Comparison of ENCODE assay signal across 27 cellular contexts in genomic region chr11:61114913-61115312, GRCh38. TPM values are rescaled to one million over a fixed set of nuclear protein-coding genes. Genes with fewer than 3 reads are reported as not detected.
DNase-seq lines count a peak whose midpoint lies in the region; ATAC-seq and TF ChIP-seq lines count a peak whose summit lies in the region.
"Had no signal": no experiment of that assay in that cellular context is flagged by ENCODE, and none has a peak within 500 bp of the region (broad histone marks: within the 10 kb centered on the region; RNA-seq: fewer than 3 reads in every experiment).

No MANE protein-coding gene starts in this region.

- H3K36me3 Mint-ChIP-seq in activated CD4-positive, alpha-beta T cell treated with anti-CD3 and anti-CD28 coated beads, Interleukin-2, amount 10 ng/mL, durations not matched to agents 24 days and 14 days (ENCODE audit: low read depth) = peaks cover 87% of the 10 kb centered on the region
- peaks cover 50 to 83% of the 10 kb centered on the region in 2 donors for H3K36me3 Mint-ChIP-seq in CD4-positive, alpha-beta memory T cell
- peaks cover 75% of the 10 kb centered on the region for H3K36me3 Mint-ChIP-seq in activated T-helper 1 cell treated with anti-CD3 and anti-CD28 coated beads, Interleukin-12 subunit alpha, Interleukin-12 subunit beta, Interleukin-2, Interleukin-4 antibody, amounts not matched to agents 30 ng/mL and 10 ng/mL and 1 ng/mL, durations not matched to agents 14 hours and 24 hours and 36 hours (ENCODE audit: low read depth)
- peaks cover 6 to 78% (median 20%) of the 10 kb centered on the region in 3 donors for H3K36me3 Mint-ChIP-seq in naive thymus-derived CD8-positive, alpha-beta T cell
- H3K36me3 Mint-ChIP-seq: CD14-positive monocyte; natural killer cell treated with Interleukin-12 subunit alpha and Interleukin-12 subunit beta and Interleukin-15 and Interleukin-18, amount 100 ng/mL, for 72 hours had no signal

- POLR2A ChIA-PET in CD4-positive, alpha-beta memory T cell (lab: Charles Lee; ENCODE audit: partially characterized antibody) = interaction anchor here (1.0 to 10.3 kb wide), 11 partner anchors 10 to 138 kb away, joined by 3 to 173 read pairs (median 56); partner anchors contain the start of gene CD5
- POLR2A ChIA-PET in naive thymus-derived CD8-positive, alpha-beta T cell (lab: Charles Lee) = interaction anchor here (0.8 to 7.5 kb wide), 7 partner anchors 8 to 208 kb away, joined by 3 to 54 read pairs (median 17); no protein-coding TSS in a partner anchor

- no peaks in the 10 kb centered on the region for H3K27me3 ChIP-seq in CD4-positive, alpha-beta memory T cell (ENCODE audit: insufficient read depth, low read length)
- H3K27me3 ChIP-seq: esophagus squamous epithelium, stomach, upper lobe of left lung had no signal

- peak overlapping the region; percentile 65 for H3K4me3 Mint-ChIP-seq in activated CD4-positive, alpha-beta T cell treated with anti-CD3 and anti-CD28 coated beads, Interleukin-2, amount 10 ng/mL, durations not matched to agents 24 days and 14 days
- peak overlapping the region; percentile 2 to 67 (median 41) for H3K4me3 Mint-ChIP-seq in CD4-positive, alpha-beta memory T cell
- H3K4me3 Mint-ChIP-seq in activated T-helper 1 cell treated with anti-CD3 and anti-CD28 coated beads, Interleukin-12 subunit alpha, Interleukin-12 subunit beta, Interleukin-2, Interleukin-4 antibody, amounts not matched to agents 30 ng/mL and 10 ng/mL and 1 ng/mL, durations not matched to agents 14 hours and 24 hours and 36 hours = peak overlapping the region; percentile 53
- H3K4me3 Mint-ChIP-seq in naive thymus-derived CD8-positive, alpha-beta T cell = peak overlapping the region; percentile 2 to 74 (median 48)
- H3K4me3 Mint-ChIP-seq: CD14-positive monocyte; natural killer cell treated with Interleukin-12 subunit alpha and Interleukin-12 subunit beta and Interleukin-15 and Interleukin-18, amount 100 ng/mL, for 72 hours had no signal

- TF ChIP-seq POLR2A in erythroblast (IDR thresholded peaks at IDR 0.05; ENCODE audit: low read length) = no peak
- no peak for TF ChIP-seq POLR2A in GM18505 (IDR thresholded peaks at IDR 0.05; ENCODE audit: borderline replicate concordance, extremely low read depth, insufficient read depth, insufficient read length)

- peaks cover 96% of the 10 kb centered on the region for H3K4me1 ChIP-seq in CD4-positive, alpha-beta memory T cell (ENCODE audit: insufficient read depth, low read length)
- H3K4me1 ChIP-seq: A549, esophagus squamous epithelium, stomach had no signal

- no peak for DNase-seq in activated CD4-positive, alpha-beta T cell treated with anti-CD3 and anti-CD28 coated beads, Interleukin-2, amount 10 ng/mL, durations not matched to agents 24 days and 14 days
- DNase-seq in activated CD4-positive, alpha-beta T cell treated with anti-CD3 and anti-CD28 coated beads for 4 hours = no peak
- DNase-seq in CD4-positive, alpha-beta memory T cell = no peak
- DNase-seq in activated T-helper 1 cell treated with anti-CD3 and anti-CD28 coated beads, Interleukin-12 subunit alpha, Interleukin-12 subunit beta, Interleukin-2, Interleukin-4 antibody, amounts not matched to agents 30 ng/mL and 10 ng/mL and 1 ng/mL, durations not matched to agents 14 hours and 24 hours and 36 hours (ENCODE audit: low spot score) = no peak
- DNase-seq in naive thymus-derived CD8-positive, alpha-beta T cell = peak in 1 of 10 donors; percentile 53
- no peak for DNase-seq in erythroblast (lab: John Stamatoyannopoulos, UW)
- no peak for DNase-seq in substantia nigra (lab: John Stamatoyannopoulos, UW)
- DNase-seq: anterior cingulate cortex; central memory CD4-positive, alpha-beta T cell; DND-41; effector CD4-positive, alpha-beta T cell; esophagus squamous epithelium; IMR-90; mesendoderm; NCI-H1436; NCI-H2171; NCI-H526 treated with DMSO at 0.1 percent for 48 hours; SIG-M5; stimulated activated CD4-positive, alpha-beta T cell treated with anti-CD3 and anti-CD28 coated beads, Interleukin-2, amount 100 ng/mL, for 24 hours; stomach; upper lobe of left lung had no signal

- peak overlapping the region; percentile 96 for H3K27ac Mint-ChIP-seq in activated CD4-positive, alpha-beta T cell treated with anti-CD3 and anti-CD28 coated beads, Interleukin-2, amount 10 ng/mL, durations not matched to agents 24 days and 14 days
- peak overlapping the region in 6 of 7 donors; percentile 45 to 94 (median 78) for H3K27ac Mint-ChIP-seq in CD4-positive, alpha-beta memory T cell
- H3K27ac Mint-ChIP-seq in activated T-helper 1 cell treated with anti-CD3 and anti-CD28 coated beads, Interleukin-12 subunit alpha, Interleukin-12 subunit beta, Interleukin-2, Interleukin-4 antibody, amounts not matched to agents 30 ng/mL and 10 ng/mL and 1 ng/mL, durations not matched to agents 14 hours and 24 hours and 36 hours = peak overlapping the region; percentile 98
- peak overlapping the region; percentile 51 to 96 (median 86) for H3K27ac Mint-ChIP-seq in naive thymus-derived CD8-positive, alpha-beta T cell

- peaks cover 68% of the 10 kb centered on the region for H3K36me3 ChIP-seq in CD4-positive, alpha-beta memory T cell (ENCODE audit: insufficient read depth, low read length)
- H3K36me3 ChIP-seq: esophagus squamous epithelium, stomach, upper lobe of left lung had no signal

- H3K4me3 ChIP-seq in CD4-positive, alpha-beta memory T cell (ENCODE audit: low read length in 2 of 2) = no peak overlapping the region
- H3K4me3 ChIP-seq: A549, esophagus squamous epithelium, stomach, upper lobe of left lung had no signal

- intact Hi-C loops in activated CD4-positive, alpha-beta T cell treated with anti-CD3 and anti-CD28 coated beads, Interleukin-2, amount 10 ng/mL, durations not matched to agents 24 days and 14 days (cut with micrococcal nuclease) = loop anchor here (5.0 kb wide), 1 partner anchor 198 kb away; no protein-coding TSS in a partner anchor
- intact Hi-C loops in CD4-positive, alpha-beta memory T cell (cut with micrococcal nuclease) = loop anchor here (2.0 to 5.0 kb wide), 3 partner anchors 14 to 128 kb away; no protein-coding TSS in a partner anchor
- intact Hi-C loops in activated T-helper 1 cell treated with anti-CD3 and anti-CD28 coated beads, Interleukin-12 subunit alpha, Interleukin-12 subunit beta, Interleukin-2, Interleukin-4 antibody, amounts not matched to agents 30 ng/mL and 10 ng/mL and 1 ng/mL, durations not matched to agents 14 hours and 24 hours and 36 hours (cut with micrococcal nuclease) = loop anchor here (5.0 kb wide), 1 partner anchor 203 kb away; the partner anchor contains the start of gene TMEM109

- ATAC-seq in naive thymus-derived CD8-positive, alpha-beta T cell = no peak
- ATAC-seq in GM18505 (IDR thresholded peaks at IDR 0.05; ENCODE audit: unreplicated experiment) = no peak
- ATAC-seq: A549; natural killer cell treated with Interleukin-12 subunit alpha and Interleukin-12 subunit beta and Interleukin-15 and Interleukin-18, amount 100 ng/mL, for 72 hours had no signal

- H3K27me3 Mint-ChIP-seq in activated CD4-positive, alpha-beta T cell treated with anti-CD3 and anti-CD28 coated beads, Interleukin-2, amount 10 ng/mL, durations not matched to agents 24 days and 14 days = no peaks in the 10 kb centered on the region
- no peaks in the 10 kb centered on the region for H3K27me3 Mint-ChIP-seq in CD4-positive, alpha-beta memory T cell
- H3K27me3 Mint-ChIP-seq in activated T-helper 1 cell treated with anti-CD3 and anti-CD28 coated beads, Interleukin-12 subunit alpha, Interleukin-12 subunit beta, Interleukin-2, Interleukin-4 antibody, amounts not matched to agents 30 ng/mL and 10 ng/mL and 1 ng/mL, durations not matched to agents 14 hours and 24 hours and 36 hours (ENCODE audit: insufficient read depth) = no peaks in the 10 kb centered on the region
- H3K27me3 Mint-ChIP-seq in naive thymus-derived CD8-positive, alpha-beta T cell = no peaks in the 10 kb centered on the region

- CTCF ChIA-PET in CD4-positive, alpha-beta memory T cell (lab: Charles Lee; ENCODE audit: partially characterized antibody) = interaction anchor here (1.4 to 5.5 kb wide), 2 partner anchors 15 to 27 kb away, joined by 4 to 34 read pairs; no protein-coding TSS in a partner anchor

- peaks cover 5% of the 10 kb centered on the region for H3K9me3 Mint-ChIP-seq in activated CD4-positive, alpha-beta T cell treated with anti-CD3 and anti-CD28 coated beads, Interleukin-2, amount 10 ng/mL, durations not matched to agents 24 days and 14 days
- H3K9me3 Mint-ChIP-seq in CD4-positive, alpha-beta memory T cell = peaks cover 0 to 2% (median 0%) of the 10 kb centered on the region in 8 donors
- H3K9me3 Mint-ChIP-seq in activated T-helper 1 cell treated with anti-CD3 and anti-CD28 coated beads, Interleukin-12 subunit alpha, Interleukin-12 subunit beta, Interleukin-2, Interleukin-4 antibody, amounts not matched to agents 30 ng/mL and 10 ng/mL and 1 ng/mL, durations not matched to agents 14 hours and 24 hours and 36 hours = peaks cover 6% of the 10 kb centered on the region
- H3K9me3 Mint-ChIP-seq in naive thymus-derived CD8-positive, alpha-beta T cell = no peaks in the 10 kb centered on the region
- H3K9me3 Mint-ChIP-seq: natural killer cell treated with Interleukin-12 subunit alpha and Interleukin-12 subunit beta and Interleukin-15 and Interleukin-18, amount 100 ng/mL, for 72 hours had no signal

- peaks cover 82% of the 10 kb centered on the region for H3K4me1 Mint-ChIP-seq in activated CD4-positive, alpha-beta T cell treated with anti-CD3 and anti-CD28 coated beads, Interleukin-2, amount 10 ng/mL, durations not matched to agents 24 days and 14 days
- peaks cover 19 to 88% (median 76%) of the 10 kb centered on the region in 4 donors for H3K4me1 Mint-ChIP-seq in CD4-positive, alpha-beta memory T cell
- H3K4me1 Mint-ChIP-seq in activated T-helper 1 cell treated with anti-CD3 and anti-CD28 coated beads, Interleukin-12 subunit alpha, Interleukin-12 subunit beta, Interleukin-2, Interleukin-4 antibody, amounts not matched to agents 30 ng/mL and 10 ng/mL and 1 ng/mL, durations not matched to agents 14 hours and 24 hours and 36 hours (ENCODE audit: low read depth) = peaks cover 88% of the 10 kb centered on the region
- H3K4me1 Mint-ChIP-seq in naive thymus-derived CD8-positive, alpha-beta T cell = peaks cover 53 to 89% (median 85%) of the 10 kb centered on the region in 4 donors

- peak overlapping the region; percentile 38 for H3K27ac ChIP-seq in CD4-positive, alpha-beta memory T cell (ENCODE audit: low read depth, low read length)
- H3K27ac ChIP-seq in substantia nigra (ENCODE audit: low read depth, low read length, poor library complexity, severe bottlenecking) = no peak overlapping the region
- H3K27ac ChIP-seq: A549, esophagus squamous epithelium, HL-60, stomach, upper lobe of left lung had no signal

- no peaks in the 10 kb centered on the region for H3K9me3 ChIP-seq in CD4-positive, alpha-beta memory T cell (ENCODE audit: control insufficient read depth in 1 of 2, low read length in 2 of 2)
- H3K9me3 ChIP-seq: A549, esophagus squamous epithelium, stomach, upper lobe of left lung had no signal

RNA-seq across cellular contexts. Expression of gene CD5, which starts 12.6 kb away (rescaled TPM):
- 368 and 385 TPM in 2 replicates for total RNA-seq in activated CD4-positive, alpha-beta T cell treated with anti-CD3 and anti-CD28 coated beads, Interleukin-2, amount 10 ng/mL, durations not matched to agents 24 days and 14 days
- 100 to 1,000 TPM; 283 to 289 TPM for total RNA-seq in CD4-positive, alpha-beta memory T cell
- 100 to 1,000 TPM; 170 to 323 TPM for polyA plus RNA-seq in CD4-positive, alpha-beta memory T cell
- total RNA-seq in activated T-helper 1 cell treated with anti-CD3 and anti-CD28 coated beads, Interleukin-12 subunit alpha, Interleukin-12 subunit beta, Interleukin-2, Interleukin-4 antibody, amounts not matched to agents 30 ng/mL and 10 ng/mL and 1 ng/mL, durations not matched to agents 14 hours and 24 hours and 36 hours = 336 and 339 TPM in 2 replicates
- total RNA-seq in naive thymus-derived CD8-positive, alpha-beta T cell = 100 to 1,000 TPM; 165 to 174 TPM
- polyA plus RNA-seq in naive thymus-derived CD8-positive, alpha-beta T cell = 100 to 1,000 TPM; 136 to 227 (median 192) TPM
- total RNA-seq: IMR-90, MCF 10A had no signal
- polyA plus RNA-seq: A549, IMR-90 had no signal

RNA-seq across cellular contexts. Expression of gene VPS37C, which starts 46.3 kb away (rescaled TPM):
- total RNA-seq in activated CD4-positive, alpha-beta T cell treated with anti-CD3 and anti-CD28 coated beads, Interleukin-2, amount 10 ng/mL, durations not matched to agents 24 days and 14 days = 13.3 and 13.7 TPM in 2 replicates
- total RNA-seq in CD4-positive, alpha-beta memory T cell = 1 to 10 TPM; 7.3 to 7.9 TPM
- under 1 TPM; 0.25 to 0.93 TPM for polyA plus RNA-seq in CD4-positive, alpha-beta memory T cell
- total RNA-seq in activated T-helper 1 cell treated with anti-CD3 and anti-CD28 coated beads, Interleukin-12 subunit alpha, Interleukin-12 subunit beta, Interleukin-2, Interleukin-4 antibody, amounts not matched to agents 30 ng/mL and 10 ng/mL and 1 ng/mL, durations not matched to agents 14 hours and 24 hours and 36 hours = 11.5 and 11.6 TPM in 2 replicates
- 1 to 10 TPM; 5.4 to 6.3 TPM for total RNA-seq in naive thymus-derived CD8-positive, alpha-beta T cell
- polyA plus RNA-seq in naive thymus-derived CD8-positive, alpha-beta T cell = 1 to 10 TPM in 1 of 3 donors, under 1 TPM in 2; 0.62 to 1.3 (median 0.86) TPM
